ENCODE assay signal across 8 cellular contexts in the genomic region with DNA sequence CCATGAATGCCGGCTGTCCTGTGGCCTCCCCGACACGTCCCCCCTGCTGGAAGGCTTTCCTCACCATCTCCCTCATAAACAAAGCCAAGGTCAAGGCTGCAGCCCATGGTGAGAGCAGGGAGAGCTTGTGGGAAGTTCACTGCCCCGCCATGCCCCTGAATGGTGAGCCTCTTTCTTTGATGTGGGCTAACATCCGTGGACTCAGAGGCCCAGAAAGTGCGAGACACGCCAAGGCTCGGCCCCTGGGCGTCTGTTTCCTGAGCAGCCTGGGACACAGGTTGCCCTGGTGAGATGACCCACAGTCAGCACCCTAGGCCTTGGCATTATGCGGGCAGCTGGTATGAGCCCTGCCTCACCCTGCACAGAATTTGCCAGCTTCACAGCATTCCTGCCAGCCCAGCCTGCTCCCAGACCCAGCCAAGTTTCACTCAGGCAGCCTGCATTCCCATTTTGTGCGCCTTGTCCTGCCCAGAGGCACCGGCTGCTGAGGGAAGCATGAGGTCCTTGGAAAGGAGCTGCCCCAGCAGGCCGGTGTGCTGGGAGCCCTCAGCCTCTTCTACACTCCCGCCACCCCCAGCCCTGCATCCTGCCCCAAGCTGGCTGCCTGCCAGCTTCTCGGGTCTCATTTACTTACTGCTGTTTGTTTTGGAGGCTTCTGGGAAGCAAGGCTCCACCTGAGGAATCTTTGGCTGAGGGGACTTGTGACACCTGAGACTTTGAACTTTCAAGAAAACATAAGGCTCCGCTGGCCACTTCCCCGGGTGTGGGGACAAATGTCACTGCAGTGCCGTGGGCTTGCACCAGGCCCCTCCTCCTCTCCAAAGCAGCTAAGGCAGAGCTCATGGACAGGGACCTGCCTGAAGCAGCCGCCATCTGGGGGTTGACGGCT. TPM values are rescaled to one million over a fixed set of nuclear protein-coding genes. Genes with fewer than 3 reads are reported as not detected.
DNase-seq lines count a peak whose midpoint lies in the region; ATAC-seq, FAIRE-seq and TF ChIP-seq lines count a peak whose summit lies in the region.

No MANE protein-coding gene starts in this region.

- no peaks in the 10 kb centered on the region for H3K36me3 ChIP-seq in GM12878 (ENCODE audit: control insufficient read depth in 2 of 2, insufficient read depth in 2 of 2, low read length in 1 of 2)
- H3K36me3 ChIP-seq in lung (ENCODE audit: control insufficient read depth in 2 of 2, insufficient read depth in 2 of 2, low read length in 2 of 2): no peaks in the 10 kb centered on the region

- WGBS in GM12878 (ENCODE audit: insufficient coverage, insufficient replicate concordance, low lambda C conversion rate, missing lambda C conversion rate): 41% methylated on average over 20 of the region's 20 CpGs
- WGBS in lung, 2 donors: 49 to 50% methylated on average over 20 of the region's 20 CpGs

- H3K27me3 ChIP-seq in GM12878 (replicated peaks in 1 of 2; ENCODE audit: control insufficient read depth in 2 of 2, insufficient read depth in 2 of 2, low read length in 1 of 2) (no peaks in the 10 kb centered on the region), lung (ENCODE audit: control insufficient read depth, insufficient read depth) (no peaks in the 10 kb centered on the region)

- no peaks in the 10 kb centered on the region; the same call in 1 of the 2 replicates for H4K20me1 ChIP-seq in GM12878 (ENCODE audit: control insufficient read depth, insufficient read depth)

- intact Hi-C loops in GM12878 (cut with micrococcal nuclease; ENCODE audit: unreplicated experiment): no loop called here

- in situ Hi-C loops in GM12878 (cut with MboI): no loop called here

- no peak overlapping the region for H3K4me3 ChIP-seq in GM12878
- no peak overlapping the region for H3K4me3 ChIP-seq in lung

- CTCF ChIA-PET in GM10248 (lab: Yijun Ruan, JAX): interaction anchor here (1.0 to 4.5 kb wide), 4 partner anchors 9 to 320 kb away, joined by 3 to 19 read pairs (median 10); no protein-coding TSS in a partner anchor
- CTCF ChIA-PET in GM12878 (lab: Yijun Ruan, JAX): interaction anchor here (1.4 to 1.5 kb wide), 2 partner anchors 10 to 129 kb away, joined by 4 to 6 read pairs; no protein-coding TSS in a partner anchor

- H3K27ac ChIP-seq in GM12878 (ENCODE audit: control insufficient read depth, insufficient read depth): no peak overlapping the region
- H3K27ac ChIP-seq in lung (ENCODE audit: low read depth in 1 of 2, low read length in 1 of 2): no peak overlapping the region

- peak; percentile 47 for ATAC-seq in GM12878
- ATAC-seq in lung (ENCODE audit: insufficient read depth, low FRiP score): no peak
- ATAC-seq in GM18498 (IDR thresholded peaks at IDR 0.05; ENCODE audit: unreplicated experiment): no peak
- ATAC-seq in GM21529 (IDR thresholded peaks at IDR 0.05; ENCODE audit: unreplicated experiment): no peak

- FAIRE-seq in GM12878 (lab: Jason Lieb, UNC): no peak

- no peak for TF ChIP-seq POLR2A in GM12878 (IDR thresholded peaks at IDR 0.05; ENCODE audit: low read depth, low read length)

- BruUV-seq in GM12878 (replicated peaks; lab: Mats Ljungman, UMichigan): no TSS peak

- H3K9me3 ChIP-seq in GM12878 (replicated peaks; ENCODE audit: control insufficient read depth, insufficient read depth, low read length) (no peaks in the 10 kb centered on the region), lung (ENCODE audit: control insufficient read depth in 2 of 2, insufficient read depth in 1 of 2, low read length in 1 of 2) (no peaks in the 10 kb centered on the region)

- POLR2A ChIA-PET in GM10248 (lab: Yijun Ruan, JAX) (no interaction called here), GM12878 (lab: Charles Lee) (no interaction called here)

- H3K4me1 ChIP-seq in GM12878 (ENCODE audit: control insufficient read depth, insufficient read depth, low read length) (no peaks in the 10 kb centered on the region; the same call in 1 of the 2 replicates), lung (ENCODE audit: control insufficient read depth in 2 of 2, insufficient read depth in 2 of 2, low read length in 2 of 2) (peaks cover 0 to 6% of the 10 kb centered on the region in 2 donors)

- TF ChIP-seq EP300 in GM12878 (IDR thresholded peaks at IDR 0.05; ENCODE audit: borderline replicate concordance in 1 of 2, control insufficient read depth in 1 of 2, low read depth in 2 of 2, low read length in 2 of 2): no peak

- no peak overlapping the region for H2AFZ ChIP-seq in GM12878 (ENCODE audit: control insufficient read depth, low read depth, low read length)

- no peak overlapping the region for H3K4me2 ChIP-seq in GM12878 (ENCODE audit: control insufficient read depth, insufficient read depth)

- TF ChIP-seq RAD21 in GM12878 (IDR thresholded peaks at IDR 0.05; ENCODE audit: insufficient read depth, low read depth, low read length): no peak

- RAD21 ChIA-PET in GM12878 (lab: Charles Lee; ENCODE audit: unreplicated experiment): interaction anchor here (1.2 kb wide), 1 partner anchor 69 kb away, joined by 3 read pairs; no protein-coding TSS in a partner anchor

- H3K79me2 ChIP-seq in GM12878 (ENCODE audit: control insufficient read depth, insufficient read depth, low read length): no peaks in the 10 kb centered on the region

- SMC1A ChIA-PET in GM12878 (lab: Charles Lee; ENCODE audit: uncharacterized antibody, unreplicated experiment): interaction anchor here (0.8 to 2.8 kb wide), 3 partner anchors 10 to 129 kb away, joined by 3 to 11 read pairs (median 3); no protein-coding TSS in a partner anchor

- H3K9ac ChIP-seq in GM12878 (ENCODE audit: control insufficient read depth, insufficient read depth, low read length): no peak overlapping the region

- DNase-seq in GM10248 (ENCODE audit: extremely low spot score) (peak; percentile 19), NCI-H510A treated with DMSO at 0.1 percent for 48 hours (lab: John Stamatoyannopoulos, UW) (peak; percentile 87), GM12878 (ENCODE audit: low read depth, low spot score) (no peak), lung (ENCODE audit: low spot score) (peak; percentile 60), AG08395 (ENCODE audit: low spot score) (no peak), T-helper 1 cell (no peak)

- TF ChIP-seq CTCF in GM10248 (IDR thresholded peaks at IDR 0.05; ENCODE audit: control extremely low read depth, extremely low read depth, low read depth, missing control alignments) (no peak), GM12878 (IDR thresholded peaks at IDR 0.05 in 2 of 3, conservative IDR thresholded peaks at IDR 0.05 in 1 of 3; ENCODE audit: control insufficient read depth in 2 of 3, extremely low read depth in 1 of 3, insufficient read depth in 1 of 3, low read depth in 3 of 3, low read length in 3 of 3) (no peak), lung (IDR thresholded peaks at IDR 0.05; ENCODE audit: control extremely low read depth, extremely low read depth) (no peak)

TF ChIP-seq in GM12878, 131 proteins besides CTCF, POLR2A, EP300 and RAD21 (continues in another document):
- TF ChIP-seq TCF3 (IDR thresholded peaks at IDR 0.05; ENCODE audit: borderline replicate concordance, insufficient read depth, low read depth, low read length) (no peak), SKIL (IDR thresholded peaks at IDR 0.05; ENCODE audit: low read depth, poor library complexity, severe bottlenecking) (no peak)

RNA-seq across cellular contexts. Expression of gene NEK2, which starts 31.9 kb away (rescaled TPM):
- 15.1 and 16.4 TPM in 2 replicates for total RNA-seq in GM12878 (2013; cell fraction: nucleolus; rRNA removed)
- total RNA-seq in GM12878 (2014; rRNA removed): 33.0 and 37.0 TPM in 2 replicates
- 45.1 and 47.1 TPM in 2 replicates for total RNA-seq in GM12878 (2014; rRNA removed; fragmentation: Illumina TruSeq; extraction: Trizol)
- total RNA-seq in GM12878 (2021): 28.7 TPM in 2 replicates
- polyA plus RNA-seq in GM12878 (2011; ENCODE audit: low read depth): 11.4 TPM
- polyA plus RNA-seq in GM12878 (2011; rRNA removed): 40.9 and 69.0 TPM in 2 replicates
- polyA plus RNA-seq in GM12878 (2011; cell fraction: cytosol; rRNA removed): 20.4 and 22.7 TPM in 2 replicates
- 18.6 and 27.3 TPM in 2 replicates for polyA plus RNA-seq in GM12878 (2011; cell fraction: nucleus; rRNA removed)
- 11.8 and 19.8 TPM in 2 replicates for polyA plus RNA-seq in GM12878 (2012)
- 39.4 and 40.8 TPM in 2 replicates for polyA plus RNA-seq in GM12878 (2014; fragmentation: Illumina TruSeq; extraction: Trizol)
- polyA plus RNA-seq in GM12878 (2014; fragmentation: Nextera tagmentation; extraction: Ambion mirVana): 10 to 100 TPM; 16.7 to 21.3 TPM
- polyA plus RNA-seq in GM12878 (2014; rRNA removed): 27.3 and 31.0 TPM in 2 replicates
- 10 to 100 TPM; 46.8 to 49.7 TPM for polyA plus RNA-seq in GM12878 (2016; fragmentation: Nextera tagmentation; extraction: Ambion mirVana)
- 34.3 and 49.5 TPM in 2 replicates for polyA minus RNA-seq in GM12878 (2011; rRNA and poly(A)+ RNA removed)
- polyA minus RNA-seq in GM12878 (2011; cell fraction: cytosol; rRNA and poly(A)+ RNA removed): 15.4 and 17.8 TPM in 2 replicates
- polyA minus RNA-seq in GM12878 (2011; cell fraction: nucleus; rRNA and poly(A)+ RNA removed): 12.2 and 17.8 TPM in 2 replicates
- 1 to 10 TPM in 1 of 2 donors, under 1 TPM in 1; 0.61 to 5.9 TPM for total RNA-seq in lung
- polyA plus RNA-seq in lung: under 1 TPM; 0.69 to 0.97 TPM

Comparison
In these comparisons a context has a peak if more than half of its experiments do, and no peak if none do; other contexts are left out.
1. DNase-seq: peak in GM10248 (single experiment), NCI-H510A treated with DMSO at 0.1 percent for 48 hours (single experiment) and lung (single experiment); none in GM12878 (single experiment), AG08395 (single experiment) and T-helper 1 cell (0 of 5).